Comparison of ENCODE assay signal across 23 cellular contexts in the genomic region with DNA sequence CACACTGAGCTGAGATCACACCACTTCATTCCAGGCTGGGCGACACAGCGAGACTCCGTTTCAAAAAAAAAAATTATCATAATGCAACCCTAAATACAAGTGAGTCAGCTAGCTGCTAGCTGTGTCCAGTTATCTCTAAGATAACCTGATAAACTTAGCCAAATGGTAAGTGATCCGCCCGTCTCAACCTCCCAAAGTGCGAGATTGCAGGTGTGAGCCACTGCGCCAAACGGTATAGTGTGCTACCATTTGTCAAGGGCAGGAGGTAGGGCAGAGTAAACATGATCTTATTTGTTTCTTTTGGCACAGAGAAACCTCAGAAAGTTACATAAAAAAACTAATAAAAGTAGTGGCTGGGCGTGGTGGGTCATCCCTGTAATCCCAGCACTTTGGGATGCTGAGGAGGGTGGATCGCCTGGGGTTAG. TPM values are rescaled to one million over a fixed set of nuclear protein-coding genes. Genes with fewer than 3 reads are reported as not detected.
"Had no signal": no experiment of that assay in that cellular context is flagged by ENCODE, and none has a peak within 500 bp of the region (broad histone marks: within the 10 kb centered on the region; RNA-seq: fewer than 3 reads in every experiment).

No MANE protein-coding gene starts in this region.

- H3K36me3 ChIP-seq: thoracic aorta had no signal

- DNase-seq: activated CD8-positive, alpha-beta memory T cell treated with anti-CD3 and anti-CD28 coated beads, Interleukin-2, amount 50 U/mL, for 48 hours; activated naive CD4-positive, alpha-beta T cell; activated T-cell treated with anti-CD3 and anti-CD28 coated beads, Interleukin-2, amount 50 U/mL, for 4 hours; effector memory CD4-positive, alpha-beta T cell; glutamatergic neuron; kidney glomerular epithelial cell; left ventricle myocardium superior; mammary epithelial cell; midbrain; small intestine; stimulated activated naive CD4-positive, alpha-beta T cell; T-helper 9 cell had no signal

- H3K4me3 ChIP-seq: hepatocyte, thoracic aorta had no signal

- H3K27ac ChIP-seq: thoracic aorta had no signal

- ATAC-seq: activated T-cell treated with anti-CD3 and anti-CD28 coated beads, Interleukin-2, amount 50 U/mL, for 4 hours; esophagus mucosa; left ventricle myocardium superior; sciatic nerve; WTC11 had no signal

- H3K4me2 ChIP-seq: hepatocyte had no signal

- H3K9me3 ChIP-seq: thoracic aorta had no signal

- H3K27me3 ChIP-seq: hepatocyte had no signal

- H2AFZ ChIP-seq: hepatocyte had no signal

RNA-seq across cellular contexts. Expression of a gene that starts 26.0 kb away (rescaled TPM):
- total RNA-seq: activated CD8-positive, alpha-beta memory T cell treated with anti-CD3 and anti-CD28 coated beads for 36 hours; activated T-cell treated with anti-CD3 and anti-CD28 coated beads, Interleukin-2, amount 50 U/mL, for 4 hours; cardiac septum; dermis microvascular lymphatic vessel endothelial cell; esophagus mucosa; left ventricle myocardium superior; mammary epithelial cell; myocyte; sciatic nerve; T-helper 1 cell treated with Interleukin-12 subunit alpha and Interleukin-12 subunit beta and Interleukin-4 antibody, amounts not matched to agents 30 ng/mL and 1 ng/mL, for 36 hours; thoracic aorta; ureter had no signal
